35 cellular contexts compared by ENCODE assay signal in the genomic region with DNA sequence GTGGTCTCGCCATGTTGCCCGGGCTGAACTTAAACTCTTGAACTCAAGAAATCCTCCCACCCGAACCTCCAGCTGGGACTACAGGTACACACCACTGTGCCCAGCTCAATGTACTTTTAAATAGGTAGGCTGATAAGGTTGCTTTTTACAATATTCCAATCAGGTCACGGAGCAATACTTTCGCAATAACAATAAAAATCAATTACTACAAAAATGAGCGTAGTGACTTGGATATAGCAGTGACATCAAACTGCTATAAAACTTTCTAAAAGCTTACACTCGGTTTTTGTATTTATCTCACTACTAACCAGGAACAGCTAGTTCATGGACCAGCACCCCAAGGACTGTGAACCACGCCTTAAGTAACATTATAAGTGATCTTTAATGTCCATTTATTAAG. TPM values are rescaled to one million over a fixed set of nuclear protein-coding genes. Genes with fewer than 3 reads are reported as not detected.
"Had no signal": no experiment of that assay in that cellular context is flagged by ENCODE, and none has a peak within 500 bp of the region (broad histone marks: within the 10 kb centered on the region; RNA-seq: fewer than 3 reads in every experiment).

No MANE protein-coding gene starts in this region.

- ATAC-seq: activated CD4-positive, alpha-beta T cell treated with anti-CD3 and anti-CD28 coated beads for 36 hours; activated CD8-positive, alpha-beta memory T cell treated with anti-CD3 and anti-CD28 coated beads, Interleukin-2, amount 10 ng/mL, durations not matched to agents 7 days and 5 days; activated CD8-positive, alpha-beta T cell treated with anti-CD3 and anti-CD28 coated beads, Interleukin-2, amount 10 ng/mL, durations not matched to agents 7 days and 5 days; activated naive CD8-positive, alpha-beta T cell treated with anti-CD3 and anti-CD28 coated beads, Interleukin-2, amount 50 U/mL, for 24 hours; body of pancreas; effector memory CD8-positive, alpha-beta T cell; foreskin keratinocyte; gastrocnemius medialis had no signal

- FAIRE-seq: colon had no signal

- H3K4me3 ChIP-seq: adrenal gland, body of pancreas, esophagus muscularis mucosa, gastrocnemius medialis had no signal

- H3K9me3 ChIP-seq: adrenal gland, body of pancreas, esophagus muscularis mucosa, gastrocnemius medialis had no signal

- H3K9me3 Mint-ChIP-seq: activated CD4-positive, alpha-beta memory T cell treated with anti-CD3 and anti-CD28 coated beads for 36 hours; activated CD4-positive, alpha-beta T cell treated with anti-CD3 and anti-CD28 coated beads, Interleukin-2, amount 10 ng/mL, durations not matched to agents 24 days and 14 days; activated naive CD4-positive, alpha-beta T cell treated with anti-CD3 and anti-CD28 coated beads for 36 hours; activated naive CD4-positive, alpha-beta T cell treated with anti-CD3 and anti-CD28 coated beads, Interleukin-2, amount 50 U/mL, for 24 hours; activated naive CD8-positive, alpha-beta T cell treated with anti-CD3 and anti-CD28 coated beads for 36 hours; activated naive CD8-positive, alpha-beta T cell treated with anti-CD3 and anti-CD28 coated beads, Interleukin-2, amount 50 U/mL, for 24 hours; activated T-helper 1 cell treated with anti-CD3 and anti-CD28 coated beads, Interleukin-12 subunit alpha, Interleukin-12 subunit beta, Interleukin-2, Interleukin-4 antibody, amounts not matched to agents 30 ng/mL and 10 ng/mL and 1 ng/mL, durations not matched to agents 14 hours and 24 hours and 36 hours; activated T-helper 2 cell treated with anti-CD3 and anti-CD28 coated beads, Interferon-gamma antibody, Interleukin-2, Interleukin-4, amounts not matched to agents 10 μg/mL and 5 μg/mL and 100 μg/mL, durations not matched to agents 14 hours and 24 hours and 36 hours; effector memory CD8-positive, alpha-beta T cell had no signal

- H3K4me3 Mint-ChIP-seq: activated CD4-positive, alpha-beta memory T cell treated with anti-CD3 and anti-CD28 coated beads for 36 hours; activated CD4-positive, alpha-beta T cell treated with anti-CD3 and anti-CD28 coated beads for 36 hours; activated CD4-positive, alpha-beta T cell treated with anti-CD3 and anti-CD28 coated beads, Interleukin-2, amount 10 ng/mL, durations not matched to agents 24 days and 14 days; activated CD8-positive, alpha-beta memory T cell treated with anti-CD3 and anti-CD28 coated beads, Interleukin-2, amount 10 ng/mL, durations not matched to agents 7 days and 5 days; activated CD8-positive, alpha-beta T cell treated with anti-CD3 and anti-CD28 coated beads, Interleukin-2, amount 10 ng/mL, durations not matched to agents 7 days and 5 days; activated naive CD4-positive, alpha-beta T cell treated with anti-CD3 and anti-CD28 coated beads for 36 hours; activated naive CD4-positive, alpha-beta T cell treated with anti-CD3 and anti-CD28 coated beads, Interleukin-2, amount 50 U/mL, for 24 hours; activated naive CD8-positive, alpha-beta T cell treated with anti-CD3 and anti-CD28 coated beads for 36 hours; activated naive CD8-positive, alpha-beta T cell treated with anti-CD3 and anti-CD28 coated beads, Interleukin-2, amount 50 U/mL, for 24 hours; activated T-helper 1 cell treated with anti-CD3 and anti-CD28 coated beads, Interleukin-12 subunit alpha, Interleukin-12 subunit beta, Interleukin-2, Interleukin-4 antibody, amounts not matched to agents 30 ng/mL and 10 ng/mL and 1 ng/mL, durations not matched to agents 14 hours and 24 hours and 36 hours; effector memory CD8-positive, alpha-beta T cell had no signal

- H3K27me3 ChIP-seq: adrenal gland, body of pancreas, esophagus muscularis mucosa, foreskin keratinocyte, gastrocnemius medialis had no signal

- H3K27ac Mint-ChIP-seq: activated CD4-positive, alpha-beta memory T cell treated with anti-CD3 and anti-CD28 coated beads for 36 hours; activated CD4-positive, alpha-beta T cell treated with anti-CD3 and anti-CD28 coated beads for 36 hours; activated CD4-positive, alpha-beta T cell treated with anti-CD3 and anti-CD28 coated beads, Interleukin-2, amount 10 ng/mL, durations not matched to agents 24 days and 14 days; activated CD8-positive, alpha-beta memory T cell treated with anti-CD3 and anti-CD28 coated beads, Interleukin-2, amount 10 ng/mL, durations not matched to agents 7 days and 5 days; activated CD8-positive, alpha-beta T cell treated with anti-CD3 and anti-CD28 coated beads, Interleukin-2, amount 10 ng/mL, durations not matched to agents 7 days and 5 days; activated naive CD4-positive, alpha-beta T cell treated with anti-CD3 and anti-CD28 coated beads for 36 hours; activated naive CD4-positive, alpha-beta T cell treated with anti-CD3 and anti-CD28 coated beads, Interleukin-2, amount 50 U/mL, for 24 hours; activated naive CD8-positive, alpha-beta T cell treated with anti-CD3 and anti-CD28 coated beads for 36 hours; activated naive CD8-positive, alpha-beta T cell treated with anti-CD3 and anti-CD28 coated beads, Interleukin-2, amount 50 U/mL, for 24 hours; activated T-helper 1 cell treated with anti-CD3 and anti-CD28 coated beads, Interleukin-12 subunit alpha, Interleukin-12 subunit beta, Interleukin-2, Interleukin-4 antibody, amounts not matched to agents 30 ng/mL and 10 ng/mL and 1 ng/mL, durations not matched to agents 14 hours and 24 hours and 36 hours; activated T-helper 2 cell treated with anti-CD3 and anti-CD28 coated beads, Interferon-gamma antibody, Interleukin-2, Interleukin-4, amounts not matched to agents 10 μg/mL and 5 μg/mL and 100 μg/mL, durations not matched to agents 14 hours and 24 hours and 36 hours had no signal

- H3K27me3 Mint-ChIP-seq: activated CD4-positive, alpha-beta memory T cell treated with anti-CD3 and anti-CD28 coated beads for 36 hours; activated CD4-positive, alpha-beta T cell treated with anti-CD3 and anti-CD28 coated beads for 36 hours; activated CD4-positive, alpha-beta T cell treated with anti-CD3 and anti-CD28 coated beads, Interleukin-2, amount 10 ng/mL, durations not matched to agents 24 days and 14 days; activated CD8-positive, alpha-beta memory T cell treated with anti-CD3 and anti-CD28 coated beads, Interleukin-2, amount 10 ng/mL, durations not matched to agents 7 days and 5 days; activated naive CD4-positive, alpha-beta T cell treated with anti-CD3 and anti-CD28 coated beads, Interleukin-2, amount 50 U/mL, for 24 hours; activated naive CD8-positive, alpha-beta T cell treated with anti-CD3 and anti-CD28 coated beads for 36 hours; activated naive CD8-positive, alpha-beta T cell treated with anti-CD3 and anti-CD28 coated beads, Interleukin-2, amount 50 U/mL, for 24 hours; effector memory CD8-positive, alpha-beta T cell had no signal

- H3K4me1 ChIP-seq: foreskin keratinocyte had no signal

- H3K27ac ChIP-seq: adrenal gland, body of pancreas, esophagus muscularis mucosa, foreskin keratinocyte, gastrocnemius medialis had no signal

- DNase-seq: activated CD4-positive, alpha-beta memory T cell treated with anti-CD3 and anti-CD28 coated beads for 36 hours; activated CD4-positive, alpha-beta T cell treated with anti-CD3 and anti-CD28 coated beads for 36 hours; activated CD4-positive, alpha-beta T cell treated with anti-CD3 and anti-CD28 coated beads, Interleukin-2, amount 10 ng/mL, durations not matched to agents 24 days and 14 days; activated CD4-positive, CD25-positive, alpha-beta regulatory T cell; activated CD4-positive, CD25-positive, alpha-beta regulatory T cell treated with anti-CD3 and anti-CD28 coated beads, Interleukin-2, amount 50 U/mL, for 72 hours; activated CD8-positive, alpha-beta memory T cell treated with anti-CD3 and anti-CD28 coated beads, Interleukin-2, amount 10 ng/mL, durations not matched to agents 7 days and 5 days; activated CD8-positive, alpha-beta memory T cell treated with anti-CD3 and anti-CD28 coated beads, Interleukin-2, amount 50 U/mL, for 4 hours; activated CD8-positive, alpha-beta T cell treated with anti-CD3 and anti-CD28 coated beads, Interleukin-2, amount 10 ng/mL, durations not matched to agents 7 days and 5 days; activated effector memory CD4-positive, alpha-beta T cell treated with anti-CD3 and anti-CD28 coated beads, Interleukin-2, amount 50 U/mL, for 16 hours; activated naive CD4-positive, alpha-beta T cell treated with anti-CD3 and anti-CD28 coated beads for 36 hours; activated naive CD8-positive, alpha-beta T cell treated with anti-CD3 and anti-CD28 coated beads for 36 hours; activated naive CD8-positive, alpha-beta T cell treated with anti-CD3 and anti-CD28 coated beads, Interleukin-2, amount 50 U/mL, for 24 hours; activated T-cell treated with anti-CD3 and anti-CD28 coated beads, Interleukin-2, amount 50 U/mL, for 1 hour; activated T-cell treated with anti-CD3 and anti-CD28 coated beads, Interleukin-2, amount 50 U/mL, for 48 hours; adrenal gland; amygdala; aorta; body of pancreas; caudate nucleus; cortex of kidney; dermis blood vessel endothelial cell; effector CD4-positive, alpha-beta T cell; effector memory CD8-positive, alpha-beta T cell; erythroblast; foreskin keratinocyte; gastrocnemius medialis; glutamatergic neuron; T-helper 1 cell; T-helper 2 cell had no signal

RNA-seq across cellular contexts. Expression of gene MMP19, which starts 35.8 kb away (rescaled TPM):
- total RNA-seq: activated CD4-positive, alpha-beta T cell treated with anti-CD3 and anti-CD28 coated beads for 36 hours; activated CD4-positive, alpha-beta T cell treated with anti-CD3 and anti-CD28 coated beads, Interleukin-2, amount 10 ng/mL, durations not matched to agents 24 days and 14 days; activated CD8-positive, alpha-beta memory T cell treated with anti-CD3 and anti-CD28 coated beads for 36 hours; activated CD8-positive, alpha-beta memory T cell treated with anti-CD3 and anti-CD28 coated beads, Interleukin-2, amount 10 ng/mL, durations not matched to agents 7 days and 5 days; activated CD8-positive, alpha-beta T cell treated with anti-CD3 and anti-CD28 coated beads, Interleukin-2, amount 10 ng/mL, durations not matched to agents 7 days and 5 days; activated naive CD8-positive, alpha-beta T cell treated with anti-CD3 and anti-CD28 coated beads for 36 hours; activated T-helper 1 cell treated with anti-CD3 and anti-CD28 coated beads, Interleukin-12 subunit alpha, Interleukin-12 subunit beta, Interleukin-2, Interleukin-4 antibody, amounts not matched to agents 30 ng/mL and 10 ng/mL and 1 ng/mL, durations not matched to agents 14 hours and 24 hours and 36 hours; activated T-helper 2 cell treated with anti-CD3 and anti-CD28 coated beads, Interferon-gamma antibody, Interleukin-2, Interleukin-4, amounts not matched to agents 10 μg/mL and 5 μg/mL and 100 μg/mL, durations not matched to agents 14 hours and 24 hours and 36 hours had no signal
